Comparison of ENCODE assay signal across 8 cellular contexts in the genomic region with DNA sequence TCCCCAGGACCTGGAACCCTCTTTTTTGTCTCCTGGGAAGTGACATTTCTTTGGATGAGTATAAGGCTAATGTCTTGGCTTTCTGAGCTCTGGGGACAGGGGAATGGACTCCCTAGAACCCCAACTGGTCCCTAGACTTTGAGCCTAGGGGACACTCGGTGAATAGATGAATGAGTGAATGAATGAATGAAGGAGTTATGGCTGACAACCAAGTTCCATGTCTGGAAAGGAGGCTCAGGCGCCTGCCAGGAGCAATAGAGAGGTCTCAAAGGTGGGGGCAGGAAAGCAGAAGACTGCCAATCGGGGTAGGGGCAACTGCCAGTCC. TPM values are rescaled to one million over a fixed set of nuclear protein-coding genes. Genes with fewer than 3 reads are reported as not detected.
DNase-seq lines count a peak whose midpoint lies in the region; ATAC-seq, FAIRE-seq and TF ChIP-seq lines count a peak whose summit lies in the region.

No MANE protein-coding gene starts in this region.

- peak overlapping the region; percentile 74; the same call in 1 of the 2 replicates for H3K9ac ChIP-seq in HepG2 (ENCODE audit: insufficient read depth, low read depth, low read length)

- TF ChIP-seq EP300 in HepG2 (IDR thresholded peaks at IDR 0.05; ENCODE audit: low read depth in 2 of 2, low read length in 2 of 2) (no peak), HepG2 (CRISPR knock-in tag; IDR thresholded peaks at IDR 0.05; ENCODE audit: borderline replicate concordance) (no peak), suprapubic skin (IDR thresholded peaks at IDR 0.05) (no peak)

- TF ChIP-seq POLR2A in adrenal gland (IDR thresholded peaks at IDR 0.05) (no peak), HepG2 (IDR thresholded peaks at IDR 0.05; ENCODE audit: insufficient read depth in 1 of 2, low read depth in 2 of 2, low read length in 2 of 2) (no peak), suprapubic skin (IDR thresholded peaks at IDR 0.05) (no peak)

- no peaks in the 10 kb centered on the region for H3K36me3 ChIP-seq in adrenal gland (replicated peaks in 1 of 2)
- H3K36me3 ChIP-seq in HepG2 (replicated peaks in 1 of 2; ENCODE audit: control insufficient read depth in 1 of 2, insufficient read depth in 2 of 2, low read length in 2 of 2), result no peaks in the 10 kb centered on the region
- H3K36me3 ChIP-seq in suprapubic skin, result no peaks in the 10 kb centered on the region

- no peaks in the 10 kb centered on the region for H3K27me3 ChIP-seq in adrenal gland
- peaks cover 0 to 6% of the 10 kb centered on the region in 2 experiments; a peak in 2 of 5 replicates for H3K27me3 ChIP-seq in HepG2 (ENCODE audit: control insufficient read depth in 1 of 2, insufficient read depth in 2 of 2, low read length in 2 of 2)
- no peaks in the 10 kb centered on the region for H3K27me3 ChIP-seq in suprapubic skin

- H3K36me3 Mint-ChIP-seq in activated CD4-positive, alpha-beta T cell treated with anti-CD3 and anti-CD28 coated beads, Interleukin-2, amount 10 ng/mL, durations not matched to agents 24 days and 14 days (ENCODE audit: low read depth), result peaks cover 10% of the 10 kb centered on the region

- H3K4me3 Mint-ChIP-seq in activated CD4-positive, alpha-beta T cell treated with anti-CD3 and anti-CD28 coated beads, Interleukin-2, amount 10 ng/mL, durations not matched to agents 24 days and 14 days, result peak overlapping the region; percentile 87

- no peaks in the 10 kb centered on the region for H3K9me3 ChIP-seq in adrenal gland (replicated peaks in 1 of 3)
- H3K9me3 ChIP-seq in HepG2 (ENCODE audit: low read length), result no peaks in the 10 kb centered on the region
- no peaks in the 10 kb centered on the region for H3K9me3 ChIP-seq in suprapubic skin

- H3K4me2 ChIP-seq in HepG2 (ENCODE audit: low read depth, low read length), result peak overlapping the region; percentile 88

- 12 to 23% (median 15%) methylated on average over 3 of the region's 3 CpGs for WGBS in adrenal gland, 4 donors
- WGBS in HepG2 (ENCODE audit: low lambda C conversion rate), result 3% methylated on average over 3 of the region's 3 CpGs
- 7% methylated on average over 3 of the region's 3 CpGs for WGBS in suprapubic skin

- no peak overlapping the region for H2AFZ ChIP-seq in HepG2 (ENCODE audit: low read length)

- intact Hi-C loops in activated CD4-positive, alpha-beta T cell treated with anti-CD3 and anti-CD28 coated beads, Interleukin-2, amount 10 ng/mL, durations not matched to agents 24 days and 14 days (cut with micrococcal nuclease), result loop anchor here (1.0 to 2.0 kb wide), 3 partner anchors 30 to 49 kb away; a partner anchor contains a TSS
- intact Hi-C loops in adrenal gland (cut with DNase I), result loop anchor here in 1 of 2 donors (5.0 kb wide), 1 partner anchor 38 kb away; no protein-coding TSS in a partner anchor
- intact Hi-C loops in HepG2 (cut with micrococcal nuclease; ENCODE audit: unreplicated experiment), result no loop called here

- peaks cover 19% of the 10 kb centered on the region for H3K79me2 ChIP-seq in HepG2 (ENCODE audit: insufficient read depth, low read length)

- POLR2A ChIA-PET in HepG2 (lab: Yijun Ruan, JAX), result interaction anchor here (1.0 to 3.8 kb wide), 13 partner anchors 10 to 687 kb away, joined by 3 to 137 read pairs (median 8); a partner anchor contains a TSS

- H3K27ac Mint-ChIP-seq in activated CD4-positive, alpha-beta T cell treated with anti-CD3 and anti-CD28 coated beads, Interleukin-2, amount 10 ng/mL, durations not matched to agents 24 days and 14 days, result peak overlapping the region; percentile 82

- H3K4me1 Mint-ChIP-seq in activated CD4-positive, alpha-beta T cell treated with anti-CD3 and anti-CD28 coated beads, Interleukin-2, amount 10 ng/mL, durations not matched to agents 24 days and 14 days, result peaks cover 24% of the 10 kb centered on the region

- ATAC-seq in HepG2, result no peak
- no peak for ATAC-seq in HG03442 (IDR thresholded peaks at IDR 0.05; ENCODE audit: unreplicated experiment)

- peak overlapping the region; percentile 42 to 99 (median 79) for H3K27ac ChIP-seq in adrenal gland
- H3K27ac ChIP-seq in HepG2 (ENCODE audit: extremely low read length, insufficient read depth, low read length), result peak overlapping the region; percentile 70
- peak overlapping the region; percentile 85 for H3K27ac ChIP-seq in suprapubic skin

- H3K4me1 ChIP-seq in adrenal gland (replicated peaks in 1 of 2), result peaks cover 49 to 74% of the 10 kb centered on the region in 2 donors
- H3K4me1 ChIP-seq in HepG2 (ENCODE audit: insufficient read depth, low read length), result peaks cover 67% of the 10 kb centered on the region
- H3K4me1 ChIP-seq in suprapubic skin, result peaks cover 67% of the 10 kb centered on the region

- no peak for FAIRE-seq in HepG2 (lab: Jason Lieb, UNC)

- no peaks in the 10 kb centered on the region for H3K9me3 Mint-ChIP-seq in activated CD4-positive, alpha-beta T cell treated with anti-CD3 and anti-CD28 coated beads, Interleukin-2, amount 10 ng/mL, durations not matched to agents 24 days and 14 days

- H4K20me1 ChIP-seq in HepG2 (ENCODE audit: insufficient read depth, low read length), result peaks cover 3% of the 10 kb centered on the region

- H3K4me3 ChIP-seq in adrenal gland, result peak overlapping the region in 2 of 4 donors; percentile 68 to 99
- peak overlapping the region; percentile 87 to 97 (median 94); a peak in 5 of 6 replicates for H3K4me3 ChIP-seq in HepG2 (replicated peaks in 1 of 3; ENCODE audit: insufficient read depth in 1 of 3, low read depth in 2 of 3, low read length in 3 of 3)
- peak overlapping the region; percentile 92 for H3K4me3 ChIP-seq in suprapubic skin

- TF ChIP-seq CTCF in adrenal gland (IDR thresholded peaks at IDR 0.05) (no peak), HepG2 (CRISPR knock-in tag; IDR thresholded peaks at IDR 0.05) (no peak), suprapubic skin (IDR thresholded peaks at IDR 0.05) (peak in 1 of 2 donors; percentile 55)

- no peak for DNase-seq in activated CD4-positive, alpha-beta T cell treated with anti-CD3 and anti-CD28 coated beads, Interleukin-2, amount 10 ng/mL, durations not matched to agents 24 days and 14 days
- DNase-seq in activated CD4-positive, alpha-beta T cell treated with anti-CD3 and anti-CD28 coated beads, Interleukin-2, amount 50 U/mL, for 4 hours, result no peak
- DNase-seq in adrenal gland, result no peak
- DNase-seq in HepG2 (ENCODE audit: low spot score), result no peak
- no peak for DNase-seq in suprapubic skin (ENCODE audit: low spot score in 2 of 2)
- no peak for DNase-seq in DMS53 treated with DMSO at 0.1 percent for 48 hours (lab: John Stamatoyannopoulos, UW; ENCODE audit: unreplicated experiment)
- no peak for DNase-seq in KBM-7

- no TSS peak for BruUV-seq in HepG2 (replicated peaks; lab: Mats Ljungman, UMichigan)

- CTCF ChIA-PET in HepG2 (lab: Yijun Ruan, JAX; ENCODE audit: low intra/inter-chr PET ratio, low total read pairs), result interaction anchor here (2.2 kb wide), 1 partner anchor 26 kb away, joined by 7 read pairs; no protein-coding TSS in a partner anchor

- H3K27me3 Mint-ChIP-seq in activated CD4-positive, alpha-beta T cell treated with anti-CD3 and anti-CD28 coated beads, Interleukin-2, amount 10 ng/mL, durations not matched to agents 24 days and 14 days, result peaks cover 39% of the 10 kb centered on the region

- in situ Hi-C loops in HepG2 (cut with HindIII; ENCODE audit: extremely low pct_ligation_motif_present, low pct_unique_long_range_greater_than_20kb), result no loop called here
- in situ Hi-C loops in KBM-7 (cut with MboI; ENCODE audit: low pct_unique_long_range_greater_than_20kb, low sequenced_read_pairs), result no loop called here

- TF ChIP-seq RAD21 in HepG2 (CRISPR knock-in tag; IDR thresholded peaks at IDR 0.05), result no peak

RNA-seq across cellular contexts. Expression of a gene that starts 0.7 kb away (rescaled TPM):
- total RNA-seq in activated CD4-positive, alpha-beta T cell treated with anti-CD3 and anti-CD28 coated beads, Interleukin-2, amount 10 ng/mL, durations not matched to agents 24 days and 14 days, result 28.1 and 28.8 TPM in 2 replicates
- total RNA-seq in adrenal gland (100 to 1,000 TPM in 1 of 8 donors, 10 to 100 TPM in 7; 25.8 to 156 (median 53.7) TPM), HepG2 (2016; rRNA removed; fragmentation: Illumina TruSeq; extraction: Trizol) (1.6 and 4.3 TPM in 2 replicates), suprapubic skin (10 to 100 TPM; 27.9 to 31.3 (median 29.3) TPM)
- polyA plus RNA-seq in adrenal gland (10 to 100 TPM; 34.7 to 78.7 (median 38.2) TPM), HepG2 (2011; rRNA removed) (40.7 and 47.7 TPM in 2 replicates)
- total RNA-seq in HepG2 (2016; cell fraction: cytosol; rRNA removed; fragmentation: Illumina TruSeq; extraction: Trizol; ENCODE audit: low read depth), result 0.79 and 1.0 TPM in 2 replicates
- total RNA-seq in HepG2 (2016; cell fraction: insoluble cytoplasmic fraction; rRNA removed; fragmentation: Illumina TruSeq; extraction: Trizol), result 1.7 and 3.8 TPM in 2 replicates
- 2.3 and 2.6 TPM in 2 replicates for total RNA-seq in HepG2 (2016; cell fraction: membrane; rRNA removed; fragmentation: Illumina TruSeq; extraction: Trizol)
- total RNA-seq in HepG2 (2016; cell fraction: nucleus; rRNA removed; fragmentation: Illumina TruSeq; extraction: Trizol), result 4.3 and 4.4 TPM in 2 replicates
- polyA plus RNA-seq in HepG2 (2011; cell fraction: cytosol; rRNA removed), result 43.8 and 46.4 TPM in 2 replicates
- polyA plus RNA-seq in HepG2 (2011; cell fraction: nucleus; rRNA removed), result 49.0 and 56.6 TPM in 2 replicates
- 26.9 and 29.1 TPM in 2 replicates for polyA plus RNA-seq in HepG2 (2012)
- polyA plus RNA-seq in HepG2 (2016; cell fraction: cytosol; fragmentation: Illumina TruSeq; extraction: Trizol; ENCODE audit: low read depth), result 4.3 and 5.2 TPM in 2 replicates
- polyA plus RNA-seq in HepG2 (2016; cell fraction: insoluble cytoplasmic fraction; fragmentation: Illumina TruSeq; extraction: Trizol; ENCODE audit: low read depth), result 19.3 and 22.7 TPM in 2 replicates
- 3.2 and 3.3 TPM in 2 replicates for polyA plus RNA-seq in HepG2 (2016; cell fraction: membrane; fragmentation: Illumina TruSeq; extraction: Trizol; ENCODE audit: low read depth)
- polyA plus RNA-seq in HepG2 (2016; cell fraction: nucleus; fragmentation: Illumina TruSeq; extraction: Trizol; ENCODE audit: insufficient read depth, low read depth), result 26.1 and 26.5 TPM in 2 replicates
- polyA minus RNA-seq in HepG2 (2011; rRNA and poly(A)+ RNA removed; ENCODE audit: low replicate concordance), result 30.4 and 51.6 TPM in 2 replicates
- 17.5 and 20.8 TPM in 2 replicates for polyA minus RNA-seq in HepG2 (2011; cell fraction: cytosol; rRNA and poly(A)+ RNA removed)
- 17.8 and 23.6 TPM in 2 replicates for polyA minus RNA-seq in HepG2 (2011; cell fraction: nucleus; rRNA and poly(A)+ RNA removed)

RNA-seq across cellular contexts. Expression of a gene that starts 30.1 kb away (rescaled TPM):
- total RNA-seq in activated CD4-positive, alpha-beta T cell treated with anti-CD3 and anti-CD28 coated beads, Interleukin-2, amount 10 ng/mL, durations not matched to agents 24 days and 14 days, result 47.4 and 47.6 TPM in 2 replicates
- total RNA-seq in adrenal gland (10 to 100 TPM; 12.9 to 34.5 (median 22.9) TPM), HepG2 (2016; rRNA removed; fragmentation: Illumina TruSeq; extraction: Trizol) (25.7 and 37.0 TPM in 2 replicates), suprapubic skin (10 to 100 TPM in 2 of 4 donors, 1 to 10 TPM in 2; 8.3 to 19.7 (median 10.2) TPM)
- polyA plus RNA-seq in adrenal gland (10 to 100 TPM in 2 of 3 donors, 1 to 10 TPM in 1; 6.7 to 24.1 (median 13.0) TPM), HepG2 (2011; rRNA removed) (21.0 and 23.2 TPM in 2 replicates)
- total RNA-seq in HepG2 (2016; cell fraction: cytosol; rRNA removed; fragmentation: Illumina TruSeq; extraction: Trizol; ENCODE audit: low read depth), result 4.3 and 5.1 TPM in 2 replicates
- 25.2 and 37.3 TPM in 2 replicates for total RNA-seq in HepG2 (2016; cell fraction: insoluble cytoplasmic fraction; rRNA removed; fragmentation: Illumina TruSeq; extraction: Trizol)
- 14.7 and 16.2 TPM in 2 replicates for total RNA-seq in HepG2 (2016; cell fraction: membrane; rRNA removed; fragmentation: Illumina TruSeq; extraction: Trizol)
- total RNA-seq in HepG2 (2016; cell fraction: nucleus; rRNA removed; fragmentation: Illumina TruSeq; extraction: Trizol), result 30.4 and 35.0 TPM in 2 replicates
- 21.9 and 27.5 TPM in 2 replicates for polyA plus RNA-seq in HepG2 (2011; cell fraction: cytosol; rRNA removed)
- 11.4 TPM in 2 replicates for polyA plus RNA-seq in HepG2 (2011; cell fraction: nucleus; rRNA removed)
- 13.7 and 19.5 TPM in 2 replicates for polyA plus RNA-seq in HepG2 (2012)
- 5.2 and 6.1 TPM in 2 replicates for polyA plus RNA-seq in HepG2 (2016; cell fraction: cytosol; fragmentation: Illumina TruSeq; extraction: Trizol; ENCODE audit: low read depth)
- polyA plus RNA-seq in HepG2 (2016; cell fraction: insoluble cytoplasmic fraction; fragmentation: Illumina TruSeq; extraction: Trizol; ENCODE audit: low read depth), result 20.1 and 21.3 TPM in 2 replicates
- 10.2 and 12.2 TPM in 2 replicates for polyA plus RNA-seq in HepG2 (2016; cell fraction: membrane; fragmentation: Illumina TruSeq; extraction: Trizol; ENCODE audit: low read depth)
- polyA plus RNA-seq in HepG2 (2016; cell fraction: nucleus; fragmentation: Illumina TruSeq; extraction: Trizol; ENCODE audit: insufficient read depth, low read depth), result 32.4 and 36.2 TPM in 2 replicates
- polyA minus RNA-seq in HepG2 (2011; rRNA and poly(A)+ RNA removed; ENCODE audit: low replicate concordance), result 79.7 and 80.7 TPM in 2 replicates
- 17.0 and 17.7 TPM in 2 replicates for polyA minus RNA-seq in HepG2 (2011; cell fraction: cytosol; rRNA and poly(A)+ RNA removed)
- 15.6 and 15.8 TPM in 2 replicates for polyA minus RNA-seq in HepG2 (2011; cell fraction: nucleus; rRNA and poly(A)+ RNA removed)
